Comparison of ENCODE assay signal across 9 cellular contexts in the genomic region with DNA sequence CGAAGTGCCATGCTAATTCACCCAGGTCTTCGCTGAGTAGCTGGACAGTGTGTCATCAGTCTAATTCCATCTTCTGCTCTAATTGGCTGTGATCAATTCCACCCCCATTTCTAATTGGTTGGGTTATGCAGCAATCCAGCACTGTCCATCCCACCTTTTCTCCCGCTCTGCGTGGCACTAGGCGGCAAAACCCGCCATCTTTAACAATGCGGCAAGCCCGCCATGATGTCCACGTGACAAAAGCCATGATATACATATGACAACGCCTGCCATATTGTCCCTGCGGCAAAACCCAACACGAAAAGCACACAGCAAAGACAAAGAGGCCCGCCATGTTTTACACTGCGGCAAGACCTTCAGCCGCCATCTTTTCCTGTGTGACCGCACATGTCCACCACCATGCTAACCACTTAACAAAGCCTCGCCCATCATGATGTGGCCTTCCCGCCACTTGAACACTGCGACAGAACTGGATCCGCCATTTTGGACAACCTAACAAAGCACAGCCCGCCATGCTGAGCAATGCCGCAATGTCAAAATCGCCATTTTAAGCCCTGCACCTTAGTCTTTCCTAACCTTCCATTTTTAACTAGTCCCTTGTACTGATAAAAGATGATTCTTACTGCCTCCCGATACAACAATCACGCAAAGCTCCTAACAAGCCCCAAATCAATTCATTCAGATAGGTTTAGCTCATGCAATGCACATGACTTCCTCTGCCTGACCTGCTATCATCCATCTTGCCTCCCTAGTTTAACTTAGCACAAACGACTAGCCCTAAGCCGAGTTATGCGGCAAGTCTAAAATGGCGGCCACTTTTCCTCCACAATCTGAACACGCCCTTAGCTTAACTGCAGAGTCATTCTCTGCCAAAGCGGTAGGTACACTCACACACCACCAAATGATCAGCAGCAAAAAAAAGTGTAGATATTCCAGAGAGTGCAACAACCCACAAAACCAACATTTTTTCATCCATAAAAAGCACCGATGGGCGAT. TPM values are rescaled to one million over a fixed set of nuclear protein-coding genes. Genes with fewer than 3 reads are reported as not detected.
DNase-seq lines count a peak whose midpoint lies in the region; ATAC-seq and TF ChIP-seq lines count a peak whose summit lies in the region.
"Had no signal": no experiment of that assay in that cellular context is flagged by ENCODE, and none has a peak within 500 bp of the region (broad histone marks: within the 10 kb centered on the region; RNA-seq: fewer than 3 reads in every experiment).

No MANE protein-coding gene starts in this region.

- ATAC-seq in HG02943 (IDR thresholded peaks at IDR 0.05; ENCODE audit: low read depth, unreplicated experiment): peak; percentile 77

- H3K4me3 Mint-ChIP-seq in progenitor cell of endocrine pancreas (ENCODE audit: low read depth): no peak overlapping the region

- no peak overlapping the region for H3K9ac ChIP-seq in GM23248

- H3K36me3 Mint-ChIP-seq in progenitor cell of endocrine pancreas (ENCODE audit: insufficient read depth): no peaks in the 10 kb centered on the region

- in situ Hi-C loops in GM23248 (cut with MboI): loop anchor here (10.0 to 25.0 kb wide), 2 partner anchors 163 to 486 kb away; no protein-coding TSS in a partner anchor

- H3K4me3 ChIP-seq in GM08714 (ENCODE audit: low read length): peak overlapping the region; percentile 100
- no peak overlapping the region for H3K4me3 ChIP-seq in GM23248

- no peak overlapping the region for H2AFZ ChIP-seq in GM23248

- H3K27me3 Mint-ChIP-seq in progenitor cell of endocrine pancreas: no peaks in the 10 kb centered on the region

- peaks cover 5% of the 10 kb centered on the region for H3K9me3 Mint-ChIP-seq in progenitor cell of endocrine pancreas (ENCODE audit: low read depth)

- DNase-seq in activated gamma-delta T cell treated with Interleukin-2 at 50 U/mL for 16 hours (peak; percentile 69), myocyte (ENCODE audit: low read depth) (peak; percentile 3), NCI-H526 treated with DMSO at 0.1 percent for 48 hours (lab: John Stamatoyannopoulos, UW) (no peak), GM23248 (no peak), progenitor cell of endocrine pancreas (ENCODE audit: low spot score, unreplicated experiment) (no peak), MV-4-11 (lab: John Stamatoyannopoulos, UW) (no peak)

- H3K9me2 ChIP-seq in GM23248 (ENCODE audit: insufficient read depth): no peaks in the 10 kb centered on the region

- TF ChIP-seq CTCF in progenitor cell of endocrine pancreas (IDR thresholded peaks at IDR 0.05; ENCODE audit: unreplicated experiment): no peak

- no peaks in the 10 kb centered on the region for H3K4me1 Mint-ChIP-seq in progenitor cell of endocrine pancreas (ENCODE audit: low read depth)

- no peaks in the 10 kb centered on the region for H4K20me1 ChIP-seq in GM23248 (ENCODE audit: insufficient read depth)

- 90 to 94% methylated on average over 24 to 33 of the region's 33 CpGs for WGBS in GM23248 (ENCODE audit: low coverage in 1 of 2, low lambda C conversion rate in 2 of 2, missing lambda C conversion rate in 2 of 2), 2 experiments

- H3K36me3 ChIP-seq in GM23248 (ENCODE audit: low read depth): no peaks in the 10 kb centered on the region

- no peaks in the 10 kb centered on the region for H3K9me3 ChIP-seq in GM23248 (ENCODE audit: low read depth)

- no peak overlapping the region for H3K27ac Mint-ChIP-seq in progenitor cell of endocrine pancreas

- H3K27me3 ChIP-seq in GM23248 (replicated peaks; ENCODE audit: insufficient read depth): no peaks in the 10 kb centered on the region

- H3K4me1 ChIP-seq in GM23248 (ENCODE audit: insufficient read depth): no peaks in the 10 kb centered on the region

- no peaks in the 10 kb centered on the region for H3F3A ChIP-seq in GM23248 (ENCODE audit: insufficient read depth)

- no peak overlapping the region for H3K4me2 ChIP-seq in GM23248 (ENCODE audit: unreplicated experiment)

- no peak overlapping the region for H3K27ac ChIP-seq in GM23248

- H3K79me2 ChIP-seq in GM23248 (ENCODE audit: insufficient read depth): no peaks in the 10 kb centered on the region

RNA-seq across cellular contexts. Expression of gene XIST, which starts 1.2 kb away (rescaled TPM):
- total RNA-seq in myocyte: not detected in 2 replicates
- polyA plus RNA-seq in myocyte (2012): not detected
- total RNA-seq in GM23248 (2014; rRNA removed; shearing (Covaris generic)): not detected in 2 replicates
- 0.03 TPM in 1 of 2 replicates, not detected in the other for polyA plus RNA-seq in GM23248 (2016; fragmentation: Nextera tagmentation; extraction: Ambion mirVana)
- total RNA-seq in progenitor cell of endocrine pancreas: 0.31 TPM in 1 of 2 replicates, not detected in the other
- total RNA-seq: H7 had no signal

Comparison
In these comparisons a context has a peak if more than half of its experiments do, and no peak if none do; other contexts are left out.
1. DNase-seq: peak in activated gamma-delta T cell treated with Interleukin-2 at 50 U/mL for 16 hours (single experiment) and myocyte (single experiment); none in NCI-H526 treated with DMSO at 0.1 percent for 48 hours (single experiment), GM23248 (single experiment), progenitor cell of endocrine pancreas (single experiment) and MV-4-11 (single experiment).